8 cellular contexts compared by ENCODE assay signal in genomic region chr21:44927587-44928461, GRCh38. TPM values are rescaled to one million over a fixed set of nuclear protein-coding genes. Genes with fewer than 3 reads are reported as not detected.
A peak's percentile ranks its signal among the peaks of the same experiment; 100 is the strongest.
DNase-seq lines count a peak whose midpoint lies in the region; ATAC-seq and TF ChIP-seq lines count a peak whose summit lies in the region.

No MANE protein-coding gene starts in this region.

- ATAC-seq in HG02798 (IDR thresholded peaks at IDR 0.05; ENCODE audit: poor library complexity, unreplicated experiment) (peak; percentile 32), GM19328 (IDR thresholded peaks at IDR 0.05; ENCODE audit: unreplicated experiment) (no peak)

- TF ChIP-seq CTCF in BJ (IDR thresholded peaks at IDR 0.05; ENCODE audit: insufficient read depth, low read depth, low read length) (peak; percentile 24; the same call in 1 of the 2 replicates), kidney epithelial cell (IDR thresholded peaks at IDR 0.05; ENCODE audit: insufficient read depth, low read length, poor library complexity, severe bottlenecking) (peak; percentile 32)

- CTCF ChIA-PET in BJ (lab: Yijun Ruan, JAX): interaction anchor here (1.2 to 4.0 kb wide), 3 partner anchors 11 to 209 kb away, joined by 4 to 25 read pairs (median 4); no protein-coding TSS in a partner anchor

- H3K36me3 ChIP-seq in BJ (ENCODE audit: control insufficient read depth, insufficient read depth, low read length): no peaks in the 10 kb centered on the region
- H3K36me3 ChIP-seq in kidney epithelial cell (ENCODE audit: control insufficient read depth, insufficient read depth, low read length): no peaks in the 10 kb centered on the region

- peaks cover 4% of the 10 kb centered on the region for H3K36me3 Mint-ChIP-seq in T-helper 2 cell treated with Interferon-gamma antibody and Interleukin-4, amounts not matched to agents 5 μg/mL and 100 μg/mL, for 36 hours (ENCODE audit: low read depth)

- no peak overlapping the region for H3K4me3 ChIP-seq in BJ (ENCODE audit: low read depth, low read length)
- no peak overlapping the region for H3K4me3 ChIP-seq in kidney epithelial cell (ENCODE audit: low read depth, low read length)

- H3K27me3 Mint-ChIP-seq in T-helper 2 cell treated with Interferon-gamma antibody and Interleukin-4, amounts not matched to agents 5 μg/mL and 100 μg/mL, for 36 hours (ENCODE audit: low read depth): no peaks in the 10 kb centered on the region

- H3K27ac Mint-ChIP-seq in T-helper 2 cell treated with Interferon-gamma antibody and Interleukin-4, amounts not matched to agents 5 μg/mL and 100 μg/mL, for 36 hours: peak overlapping the region; percentile 95

- H3K4me3 Mint-ChIP-seq in T-helper 2 cell treated with Interferon-gamma antibody and Interleukin-4, amounts not matched to agents 5 μg/mL and 100 μg/mL, for 36 hours: peak overlapping the region; percentile 90

- no peaks in the 10 kb centered on the region for H3K9me3 Mint-ChIP-seq in T-helper 2 cell treated with Interferon-gamma antibody and Interleukin-4, amounts not matched to agents 5 μg/mL and 100 μg/mL, for 36 hours

- POLR2A ChIA-PET in BJ (lab: Charles Lee): interaction anchor here (0.5 to 0.6 kb wide), 2 partner anchors 47 to 122 kb away, joined by 3 to 8 read pairs; no protein-coding TSS in a partner anchor

- H3K4me1 Mint-ChIP-seq in T-helper 2 cell treated with Interferon-gamma antibody and Interleukin-4, amounts not matched to agents 5 μg/mL and 100 μg/mL, for 36 hours (ENCODE audit: low read depth): peaks cover 67% of the 10 kb centered on the region

- DNase-seq in BJ (ENCODE audit: low read depth): no peak
- peak; percentile 75 for DNase-seq in T-helper 2 cell treated with Interferon-gamma antibody and Interleukin-4, amounts not matched to agents 5 μg/mL and 100 μg/mL, for 36 hours (ENCODE audit: low spot score)
- DNase-seq in amniotic epithelial cell (ENCODE audit: low read depth): peak; percentile 61
- DNase-seq in kidney epithelial cell (ENCODE audit: low read depth): peak; percentile 61
- peak; percentile 86 for DNase-seq in stimulated activated CD8-positive, alpha-beta memory T cell treated with anti-CD3 and anti-CD28 coated beads, Interleukin-12 subunit alpha, Interleukin-12 subunit beta, amount 100 ng/mL, for 4 hours (ENCODE audit: low read depth)
- DNase-seq in D341Med (ENCODE audit: low spot score): no peak

- H3K27me3 ChIP-seq in BJ (ENCODE audit: control insufficient read depth, insufficient read depth, low read length) (peaks cover 24% of the 10 kb centered on the region), kidney epithelial cell (ENCODE audit: control insufficient read depth, insufficient read depth, low read length) (peaks cover 24% of the 10 kb centered on the region)

RNA-seq across cellular contexts. Expression of gene ITGB2, which starts 7.1 kb away (rescaled TPM):
- polyA plus RNA-seq in BJ (2011; rRNA removed): not detected in 2 replicates
- polyA minus RNA-seq in BJ (2011; rRNA and poly(A)+ RNA removed): not detected in 2 replicates
- 6.9 and 9.1 TPM in 2 replicates for total RNA-seq in kidney epithelial cell

RNA-seq across cellular contexts. Expression of gene SLX9, which starts 12.0 kb away (rescaled TPM):
- polyA plus RNA-seq in BJ (2011; rRNA removed): 12.1 and 12.4 TPM in 2 replicates
- polyA minus RNA-seq in BJ (2011; rRNA and poly(A)+ RNA removed): 3.0 and 5.5 TPM in 2 replicates
- 25.7 and 38.6 TPM in 2 replicates for total RNA-seq in kidney epithelial cell

RNA-seq across cellular contexts. Expression of gene PTTG1IP, which starts 54.3 kb away (rescaled TPM):
- 234 and 249 TPM in 2 replicates for polyA plus RNA-seq in BJ (2011; rRNA removed)
- 74.2 and 109 TPM in 2 replicates for polyA minus RNA-seq in BJ (2011; rRNA and poly(A)+ RNA removed)
- 538 and 561 TPM in 2 replicates for total RNA-seq in kidney epithelial cell

Comparison
In these comparisons a context has a peak if more than half of its experiments do, and no peak if none do; other contexts are left out.
1. DNase-seq: peak in T-helper 2 cell treated with Interferon-gamma antibody and Interleukin-4, amounts not matched to agents 5 μg/mL and 100 μg/mL, for 36 hours (single experiment), amniotic epithelial cell (single experiment), kidney epithelial cell (single experiment) and stimulated activated CD8-positive, alpha-beta memory T cell treated with anti-CD3 and anti-CD28 coated beads, Interleukin-12 subunit alpha, Interleukin-12 subunit beta, amount 100 ng/mL, for 4 hours (single experiment); none in BJ (single experiment) and D341Med (single experiment).